Comparison of ENCODE assay signal across 8 cellular contexts in genomic region chr2:70094978-70095832, GRCh38. TPM values are rescaled to one million over a fixed set of nuclear protein-coding genes. Genes with fewer than 3 reads are reported as not detected.
DNase-seq lines count a peak whose midpoint lies in the region; ATAC-seq and TF ChIP-seq lines count a peak whose summit lies in the region.

No MANE protein-coding gene starts in this region.

- H3K4me1 Mint-ChIP-seq in activated T-helper 17 cell treated with anti-CD3 and anti-CD28 coated beads, Interleukin-2, amount 50 U/mL, for 72 hours = peaks cover 34% of the 10 kb centered on the region

- peak; percentile 79 for DNase-seq in COLO829 (ENCODE audit: low spot score)
- peak; percentile 71 for DNase-seq in NCI-H2029 treated with DMSO at 0.1 percent for 48 hours (lab: John Stamatoyannopoulos, UW)
- peak; percentile 74 for DNase-seq in Right ventricle myocardium inferior (ENCODE audit: missing footprints)
- no peak for DNase-seq in psoas muscle
- no peak for DNase-seq in NCI-H82 (lab: John Stamatoyannopoulos, UW)
- DNase-seq in glomerular visceral epithelial cell (ENCODE audit: extremely low spot score) = no peak

- H3K36me3 Mint-ChIP-seq in activated T-helper 17 cell treated with anti-CD3 and anti-CD28 coated beads, Interleukin-2, amount 50 U/mL, for 72 hours (ENCODE audit: low read depth) = peaks cover 10% of the 10 kb centered on the region

- no peaks in the 10 kb centered on the region for H3K27me3 ChIP-seq in psoas muscle (ENCODE audit: insufficient read depth in 3 of 3, low read length in 2 of 3)

- H3K9me3 Mint-ChIP-seq in activated T-helper 17 cell treated with anti-CD3 and anti-CD28 coated beads, Interleukin-2, amount 50 U/mL, for 72 hours = peaks cover 4% of the 10 kb centered on the region

- no peak for TF ChIP-seq CTCF in psoas muscle (IDR thresholded peaks at IDR 0.05)

- H3K4me3 Mint-ChIP-seq in activated T-helper 17 cell treated with anti-CD3 and anti-CD28 coated beads, Interleukin-2, amount 50 U/mL, for 72 hours = peak overlapping the region; percentile 91

- H3K36me3 ChIP-seq in psoas muscle (ENCODE audit: insufficient read depth in 1 of 2, low read depth in 1 of 2) = no peaks in the 10 kb centered on the region

- H3K27ac ChIP-seq in psoas muscle = peak overlapping the region; percentile 63

- WGBS in psoas muscle, 3 donors = 43 to 49% (median 46%) methylated on average over 7 of the region's 7 CpGs

- ATAC-seq in GM21390 (IDR thresholded peaks at IDR 0.05; ENCODE audit: unreplicated experiment) (peak; percentile 73), Right ventricle myocardium inferior (peak; percentile 70), psoas muscle (peak; percentile 19 to 63 (median 38))
- ATAC-seq in activated T-helper 17 cell treated with anti-CD3 and anti-CD28 coated beads, Interleukin-2, amount 50 U/mL, for 72 hours (replicated peaks) = peak; percentile 78

- no peak overlapping the region for H3K4me3 ChIP-seq in psoas muscle

- H3K27ac Mint-ChIP-seq in activated T-helper 17 cell treated with anti-CD3 and anti-CD28 coated beads, Interleukin-2, amount 50 U/mL, for 72 hours = peak overlapping the region; percentile 95

- H3K9me3 ChIP-seq in psoas muscle = no peaks in the 10 kb centered on the region

- intact Hi-C loops in Right ventricle myocardium inferior (cut with DNase I) (no loop called here), psoas muscle (cut with DNase I) (no loop called here)

- H3K4me1 ChIP-seq in psoas muscle = peaks cover 7% of the 10 kb centered on the region

- H3K27me3 Mint-ChIP-seq in activated T-helper 17 cell treated with anti-CD3 and anti-CD28 coated beads, Interleukin-2, amount 50 U/mL, for 72 hours = no peaks in the 10 kb centered on the region

RNA-seq across cellular contexts. Expression of gene PCBP1, which starts 7.9 kb away (rescaled TPM):
- total RNA-seq in activated T-helper 17 cell treated with anti-CD3 and anti-CD28 coated beads, Interleukin-2, amount 50 U/mL, for 72 hours = 100 to 1,000 TPM; 385 to 468 TPM
- total RNA-seq in Right ventricle myocardium inferior (203 TPM), psoas muscle (100 to 1,000 TPM; 423 to 683 (median 522) TPM)
- 100 to 1,000 TPM; 522 to 746 (median 549) TPM for polyA plus RNA-seq in psoas muscle

Comparison
In these comparisons a context has a peak if more than half of its experiments do, and no peak if none do; other contexts are left out.
1. DNase-seq: peak in COLO829 (single experiment), NCI-H2029 treated with DMSO at 0.1 percent for 48 hours (single experiment) and Right ventricle myocardium inferior (single experiment); none in psoas muscle (0 of 2), NCI-H82 (single experiment) and glomerular visceral epithelial cell (single experiment).
2. Peak in every context shown above with its lines, with median percentiles within 50 percentile points of each other: ATAC-seq.